Comparison of ENCODE assay signal across 8 cellular contexts in the genomic region with DNA sequence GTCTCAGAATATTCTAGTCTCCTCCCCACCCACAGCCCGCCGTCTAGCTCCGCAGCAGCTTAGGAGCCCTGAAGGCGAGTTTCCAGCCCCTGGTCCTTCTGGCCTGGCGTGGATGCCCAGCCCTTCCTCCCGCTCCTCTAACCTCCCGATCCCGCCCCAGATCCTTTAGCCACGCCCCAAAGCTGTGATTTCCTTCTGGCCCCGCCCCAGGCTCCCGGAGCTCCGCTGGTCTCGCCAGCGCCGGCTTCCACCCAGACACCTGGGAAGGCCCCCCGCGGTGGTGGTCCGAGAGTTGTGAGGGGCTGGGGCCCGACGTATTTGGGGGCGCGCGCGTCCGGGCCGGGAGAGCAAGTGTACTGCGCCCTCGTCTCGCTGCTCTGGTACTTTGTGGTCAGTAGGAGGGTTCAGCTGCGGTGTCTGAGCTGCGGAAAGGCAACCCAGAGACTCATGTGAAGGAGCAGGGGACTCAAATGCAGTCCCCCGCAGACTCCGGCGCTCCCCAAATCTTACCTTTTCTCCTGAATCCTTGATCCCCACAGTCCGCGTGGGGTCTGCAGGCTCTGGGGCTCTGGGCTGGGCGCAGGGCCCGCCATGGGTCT. TPM values are rescaled to one million over a fixed set of nuclear protein-coding genes. Genes with fewer than 3 reads are reported as not detected.
DNase-seq lines count a peak whose midpoint lies in the region; ATAC-seq, FAIRE-seq and TF ChIP-seq lines count a peak whose summit lies in the region.

A gene (minus strand): TSS at position 114 of the 599 bp plus-strand sequence. CDS start 2,374 bp downstream, outside the sequence.

- intact Hi-C loops in mucosa of descending colon (cut with DNase I, micrococcal nuclease) = no loop called here

- WGBS in thymus = 4% methylated on average over 38 of the region's 38 CpGs

- H3K27ac ChIP-seq in HUES6 (ENCODE audit: low read depth, low read length) = no peak within 1 kb of the TSS
- H3K27ac ChIP-seq in thymus (ENCODE audit: low read depth) = no peak within 1 kb of the TSS

- no peak for TF ChIP-seq POLR2A in GM12891 (IDR thresholded peaks at IDR 0.05; ENCODE audit: low read depth, low read length)

- ATAC-seq in mucosa of descending colon = peak; percentile 82

- FAIRE-seq in GM12891 (lab: Jason Lieb, UNC) = no peak

- H3K9me3 ChIP-seq in HUES6 (ENCODE audit: control insufficient read depth, insufficient read depth, low read depth, low read length) (no peaks in the 10 kb centered on the region), mucosa of descending colon (no peaks in the 10 kb centered on the region), thymus (ENCODE audit: control insufficient read depth) (no peaks in the 10 kb centered on the region)

- H3K4me1 ChIP-seq in HUES6 (ENCODE audit: control insufficient read depth, insufficient read depth, low read length) (peaks cover 13% of the 10 kb centered on the region; the same call in 1 of the 2 replicates), mucosa of descending colon (ENCODE audit: low read depth) (peaks cover 13% of the 10 kb centered on the region), thymus (ENCODE audit: control insufficient read depth, insufficient read depth, low read length) (no peaks in the 10 kb centered on the region)

- H3K4me3 ChIP-seq in HUES6 (ENCODE audit: low read depth, low read length) (peak within 1 kb of the TSS; percentile 72), epithelial cell of proximal tubule (ENCODE audit: low read depth, low read length) (peak within 1 kb of the TSS; percentile 60), mucosa of descending colon (no peak within 1 kb of the TSS), thymus (ENCODE audit: low read length) (peak within 1 kb of the TSS; percentile 48)

- TF ChIP-seq CTCF in epithelial cell of proximal tubule (conservative IDR thresholded peaks at IDR 0.05; ENCODE audit: low read depth, low read length) = no peak
- TF ChIP-seq CTCF in mucosa of descending colon (IDR thresholded peaks at IDR 0.05) = no peak

- peak; percentile 91 for DNase-seq in AG08396 (ENCODE audit: low spot score)
- peak; percentile 62 to 72 for DNase-seq in activated CD4-positive, alpha-beta T cell treated with anti-CD3 and anti-CD28 coated beads, Interleukin-2, amount 50 U/mL, for 48 hours
- DNase-seq in epithelial cell of proximal tubule (ENCODE audit: low read depth) = no peak
- DNase-seq in mucosa of descending colon = peak; percentile 75 to 87 (median 86)
- DNase-seq in NOMO-1 treated with dmso at 0.1 percent for 144 hours (lab: John Stamatoyannopoulos, UW; ENCODE audit: unreplicated experiment) = no peak
- DNase-seq in GM12891 (ENCODE audit: insufficient read length, low spot score) = no peak

- H3K27me3 ChIP-seq in HUES6 (ENCODE audit: control insufficient read depth, insufficient read depth, low read length) (peaks cover 68% of the 10 kb centered on the region), thymus (ENCODE audit: control insufficient read depth, insufficient read depth) (peaks cover 31% of the 10 kb centered on the region)

- peak within 1 kb of the TSS; percentile 48 for H3K9ac ChIP-seq in HUES6 (ENCODE audit: low read length)

- H3K36me3 ChIP-seq in HUES6 (ENCODE audit: control insufficient read depth, insufficient read depth, low read length) (no peaks in the 10 kb centered on the region), mucosa of descending colon (ENCODE audit: low read depth) (no peaks in the 10 kb centered on the region), thymus (ENCODE audit: control insufficient read depth, insufficient read depth) (no peaks in the 10 kb centered on the region)

TF ChIP-seq in GM12891, 5 proteins besides CTCF, POLR2A, EP300 and RAD21:
- TF ChIP-seq PAX5 (IDR thresholded peaks at IDR 0.05; ENCODE audit: insufficient read depth, low read length, severe bottlenecking) = no peak
- TF ChIP-seq POLR2AphosphoS5 (IDR thresholded peaks at IDR 0.05; ENCODE audit: low read depth, low read length) = no peak
- no peak for TF ChIP-seq SPI1 (IDR thresholded peaks at IDR 0.05; ENCODE audit: low read depth, low read length)
- no peak for TF ChIP-seq POU2F2 (IDR thresholded peaks at IDR 0.05; ENCODE audit: low read depth, low read length)
- no peak for TF ChIP-seq TAF1 (IDR thresholded peaks at IDR 0.05; ENCODE audit: low read depth, low read length)

RNA-seq across cellular contexts. Expression of the gene that starts here (rescaled TPM):
- total RNA-seq in epithelial cell of proximal tubule (0.36 and 1.8 TPM in 2 replicates), mucosa of descending colon (not detected)
- polyA plus RNA-seq in thymus = 6.7 TPM
- polyA plus RNA-seq in GM12891 (2012; ENCODE audit: low read depth, missing spikeins) = not detected

Comparison
In these comparisons a context has a peak if more than half of its experiments do, and no peak if none do; other contexts are left out.
1. Peak in DNase-seq and ATAC-seq in mucosa of descending colon; RNA of the gene not detected or under 1 TPM.
2. DNase-seq: peak in AG08396 (single experiment) and activated CD4-positive, alpha-beta T cell treated with anti-CD3 and anti-CD28 coated beads, Interleukin-2, amount 50 U/mL, for 48 hours (2 of 2); none in epithelial cell of proximal tubule (single experiment), NOMO-1 treated with dmso at 0.1 percent for 144 hours (single experiment) and GM12891 (single experiment).